Comparison of ENCODE assay signal across 28 cellular contexts in genomic region chr20:50717312-50717711, GRCh38.
"Had no signal": no experiment of that assay in that cellular context is flagged by ENCODE, and none has a peak within 500 bp of the region (broad histone marks: within the 10 kb centered on the region; RNA-seq: fewer than 3 reads in every experiment).

No MANE protein-coding gene starts in this region.

- H3K27me3 ChIP-seq: colonic mucosa, foreskin keratinocyte, gastroesophageal sphincter, heart left ventricle, hepatocyte, left lung, right atrium auricular region, sigmoid colon, stomach, thyroid gland had no signal

- H3K36me3 ChIP-seq: colonic mucosa, gastroesophageal sphincter, heart left ventricle, left lung, prostate gland, right atrium auricular region, sigmoid colon, stomach, thyroid gland had no signal

- ATAC-seq: esophagus mucosa; foreskin keratinocyte; gastroesophageal sphincter; heart left ventricle; left lung; naive thymus-derived CD4-positive, alpha-beta T cell; stimulated activated effector memory CD8-positive, alpha-beta T cell treated with anti-CD3 and anti-CD28 coated beads, Interleukin-12 subunit alpha, Interleukin-12 subunit beta, amount 100 ng/mL, for 72 hours had no signal

- H3K4me3 ChIP-seq: colonic mucosa, gastroesophageal sphincter, heart left ventricle, hepatocyte, left lung, prostate gland, right atrium auricular region, sigmoid colon, stomach, thyroid gland had no signal

- H3K4me1 Mint-ChIP-seq: naive thymus-derived CD4-positive, alpha-beta T cell; stimulated activated effector memory CD8-positive, alpha-beta T cell treated with anti-CD3 and anti-CD28 coated beads, Interleukin-12 subunit alpha, Interleukin-12 subunit beta, amount 100 ng/mL, for 72 hours had no signal

- H3K9me3 ChIP-seq: colonic mucosa, gastroesophageal sphincter, heart left ventricle, left lung, prostate gland, right atrium auricular region, sigmoid colon, stomach, thyroid gland had no signal

- H3K4me2 ChIP-seq: hepatocyte had no signal

- H3K27ac Mint-ChIP-seq: dendritic cell treated with granulocyte-macrophage colony-stimulating factor and Interleukin-4, amounts not matched to agents 40 ng/mL and 50 ng/mL, for 4 days; endodermal cell; naive thymus-derived CD4-positive, alpha-beta T cell; stimulated activated effector memory CD8-positive, alpha-beta T cell treated with anti-CD3 and anti-CD28 coated beads, Interleukin-12 subunit alpha, Interleukin-12 subunit beta, amount 100 ng/mL, for 72 hours had no signal

- DNase-seq: colonic mucosa; effector CD8-positive, alpha-beta T cell; foreskin keratinocyte; heart left ventricle; kidney; left cardiac atrium; left lung; mesenchymal stem cell; midbrain; naive thymus-derived CD4-positive, alpha-beta T cell; nucleus accumbens; stimulated activated CD4-positive, alpha-beta T cell treated with anti-CD3 and anti-CD28 coated beads, Interleukin-2, amount 100 ng/mL, for 24 hours; stimulated activated CD4-positive, alpha-beta T cell treated with anti-CD3 and anti-CD28 coated beads, Interleukin-4, amount 100 ng/mL, for 24 hours; stimulated activated naive CD4-positive, alpha-beta T cell treated with Interleukin-2 at 50 U/mL for 16 hours; stomach; thyroid gland had no signal

- H3K79me2 ChIP-seq: hepatocyte had no signal

- H2AFZ ChIP-seq: hepatocyte had no signal

- H3K4me1 ChIP-seq: colonic mucosa, foreskin keratinocyte, left lung, prostate gland, sigmoid colon, thyroid gland had no signal

- H3K36me3 Mint-ChIP-seq: naive thymus-derived CD4-positive, alpha-beta T cell; stimulated activated effector memory CD8-positive, alpha-beta T cell treated with anti-CD3 and anti-CD28 coated beads, Interleukin-12 subunit alpha, Interleukin-12 subunit beta, amount 100 ng/mL, for 72 hours; type B pancreatic cell had no signal

- H3K27ac ChIP-seq: colonic mucosa, epithelial cell of prostate, foreskin keratinocyte, gastroesophageal sphincter, heart left ventricle, hepatocyte, left lung, prostate gland, sigmoid colon, stomach, thyroid gland had no signal

- H3K9me3 Mint-ChIP-seq: dendritic cell treated with granulocyte-macrophage colony-stimulating factor and Interleukin-4, amounts not matched to agents 40 ng/mL and 50 ng/mL, for 4 days; endodermal cell; naive thymus-derived CD4-positive, alpha-beta T cell; nephron; stimulated activated effector memory CD8-positive, alpha-beta T cell treated with anti-CD3 and anti-CD28 coated beads, Interleukin-12 subunit alpha, Interleukin-12 subunit beta, amount 100 ng/mL, for 72 hours; type B pancreatic cell had no signal

- H3K4me3 Mint-ChIP-seq: dendritic cell treated with granulocyte-macrophage colony-stimulating factor and Interleukin-4, amounts not matched to agents 40 ng/mL and 50 ng/mL, for 4 days; endodermal cell; naive thymus-derived CD4-positive, alpha-beta T cell; nephron; stimulated activated effector memory CD8-positive, alpha-beta T cell treated with anti-CD3 and anti-CD28 coated beads, Interleukin-12 subunit alpha, Interleukin-12 subunit beta, amount 100 ng/mL, for 72 hours; type B pancreatic cell had no signal
